ENCODE assay signal across 2 cellular contexts in the genomic region with DNA sequence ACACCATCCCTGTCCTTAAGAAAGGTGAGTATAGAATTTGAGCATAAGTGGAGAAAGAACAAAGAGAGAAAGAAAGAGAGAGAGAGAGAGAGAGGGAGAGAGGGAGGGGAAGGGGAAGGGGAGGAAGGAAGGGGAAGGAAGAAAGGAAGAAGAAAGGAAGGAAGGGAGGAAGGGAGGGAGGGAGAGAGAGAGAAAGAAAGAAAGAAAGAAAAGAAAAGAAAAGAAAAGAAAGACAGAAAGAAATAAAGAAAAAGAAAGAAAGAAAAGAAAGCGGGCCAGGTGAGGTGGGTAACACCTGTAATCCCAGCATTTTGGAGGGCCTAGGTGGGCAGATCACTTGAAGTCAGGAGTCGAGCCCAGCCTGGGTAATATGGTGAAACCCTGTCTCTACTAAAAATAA.
TF ChIP-seq lines count a peak whose summit lies in the region.

No MANE protein-coding gene starts in this region.

TF ChIP-seq in HEK293, 187 proteins besides CTCF, POLR2A, EP300 and RAD21:
- TF ChIP-seq ZNF366 (tag by site-specific recombination; conservative IDR thresholded peaks at IDR 0.05), result peak; percentile 65
- TF ChIP-seq ZNF529 (tag by site-specific recombination; IDR thresholded peaks at IDR 0.05; ENCODE audit: insufficient replicate concordance), result no peak
TF ChIP-seq in HEK293: peak in this region for 1.

TF ChIP-seq in K562, 482 proteins besides CTCF, POLR2A, EP300 and RAD21:
- no peak for TF ChIP-seq CEBPG (CRISPR knock-in tag; IDR thresholded peaks at IDR 0.05)
- TF ChIP-seq CEBPG (tag; conservative IDR thresholded peaks at IDR 0.05 in 1 of 2, IDR thresholded peaks at IDR 0.05 in 1 of 2), result no peak
- TF ChIP-seq, protein P1, sequence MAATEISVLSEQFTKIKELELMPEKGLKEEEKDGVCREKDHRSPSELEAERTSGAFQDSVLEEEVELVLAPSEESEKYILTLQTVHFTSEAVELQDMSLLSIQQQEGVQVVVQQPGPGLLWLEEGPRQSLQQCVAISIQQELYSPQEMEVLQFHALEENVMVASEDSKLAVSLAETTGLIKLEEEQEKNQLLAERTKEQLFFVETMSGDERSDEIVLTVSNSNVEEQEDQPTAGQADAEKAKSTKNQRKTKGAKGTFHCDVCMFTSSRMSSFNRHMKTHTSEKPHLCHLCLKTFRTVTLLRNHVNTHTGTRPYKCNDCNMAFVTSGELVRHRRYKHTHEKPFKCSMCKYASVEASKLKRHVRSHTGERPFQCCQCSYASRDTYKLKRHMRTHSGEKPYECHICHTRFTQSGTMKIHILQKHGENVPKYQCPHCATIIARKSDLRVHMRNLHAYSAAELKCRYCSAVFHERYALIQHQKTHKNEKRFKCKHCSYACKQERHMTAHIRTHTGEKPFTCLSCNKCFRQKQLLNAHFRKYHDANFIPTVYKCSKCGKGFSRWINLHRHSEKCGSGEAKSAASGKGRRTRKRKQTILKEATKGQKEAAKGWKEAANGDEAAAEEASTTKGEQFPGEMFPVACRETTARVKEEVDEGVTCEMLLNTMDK (IDR thresholded peaks at IDR 0.05; ENCODE audit: borderline replicate concordance, insufficient read depth, low read depth, low read length, poor library complexity, severe bottlenecking), result no peak
- no peak for TF ChIP-seq RFX5 (IDR thresholded peaks at IDR 0.05; ENCODE audit: low read depth, low read length)
- TF ChIP-seq, protein P2, sequence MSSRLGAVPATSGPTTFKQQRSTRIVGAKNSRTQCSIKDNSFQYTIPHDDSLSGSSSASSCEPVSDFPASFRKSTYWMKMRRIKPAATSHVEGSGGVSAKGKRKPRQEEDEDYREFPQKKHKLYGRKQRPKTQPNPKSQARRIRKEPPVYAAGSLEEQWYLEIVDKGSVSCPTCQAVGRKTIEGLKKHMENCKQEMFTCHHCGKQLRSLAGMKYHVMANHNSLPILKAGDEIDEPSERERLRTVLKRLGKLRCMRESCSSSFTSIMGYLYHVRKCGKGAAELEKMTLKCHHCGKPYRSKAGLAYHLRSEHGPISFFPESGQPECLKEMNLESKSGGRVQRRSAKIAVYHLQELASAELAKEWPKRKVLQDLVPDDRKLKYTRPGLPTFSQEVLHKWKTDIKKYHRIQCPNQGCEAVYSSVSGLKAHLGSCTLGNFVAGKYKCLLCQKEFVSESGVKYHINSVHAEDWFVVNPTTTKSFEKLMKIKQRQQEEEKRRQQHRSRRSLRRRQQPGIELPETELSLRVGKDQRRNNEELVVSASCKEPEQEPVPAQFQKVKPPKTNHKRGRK (tag; IDR thresholded peaks at IDR 0.05), result peak; percentile 94
- no peak for TF ChIP-seq MGA (IDR thresholded peaks at IDR 0.05)
- TF ChIP-seq HINFP (tag; conservative IDR thresholded peaks at IDR 0.05; ENCODE audit: low read depth), result no peak
- TF ChIP-seq THRAP3 (IDR thresholded peaks at IDR 0.05; ENCODE audit: borderline replicate concordance), result 0 out of 2 replicates have a peak, but pooled peaks have one; percentile 22
- TF ChIP-seq ASH1L (IDR thresholded peaks at IDR 0.05; ENCODE audit: borderline replicate concordance, low read depth, partially characterized antibody), result no peak
